ENCODE assay signal across 9 cellular contexts in the genomic region with DNA sequence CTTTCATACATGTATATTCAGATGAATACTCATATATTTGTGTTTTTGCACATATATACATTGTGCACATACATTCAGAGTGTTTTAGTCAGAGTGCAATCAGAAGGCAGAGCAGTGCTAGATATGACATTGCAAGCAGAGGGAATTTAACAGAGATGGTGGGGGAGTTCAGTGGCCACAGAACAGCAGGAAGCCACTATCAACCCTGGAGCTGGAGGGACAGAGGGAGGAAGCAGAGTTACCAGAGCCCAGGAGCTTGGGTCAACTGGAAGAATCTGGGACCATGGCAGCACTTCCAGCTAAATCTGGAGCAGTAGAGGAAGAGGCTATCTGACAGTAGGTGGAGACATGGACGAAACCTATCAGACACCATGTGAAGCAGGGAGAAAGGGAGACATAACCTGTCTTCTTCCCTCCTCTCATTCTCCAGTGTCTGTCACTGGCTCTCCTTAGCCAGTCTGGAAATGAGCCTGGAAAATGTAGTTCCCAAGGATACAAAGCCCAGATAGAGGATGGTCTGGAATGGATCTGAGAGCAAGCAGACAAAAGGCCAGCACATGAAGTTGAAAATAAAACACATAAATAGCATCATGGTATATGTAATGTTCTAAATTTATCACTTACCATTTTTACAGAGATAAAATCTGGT. TPM values are rescaled to one million over a fixed set of nuclear protein-coding genes. Genes with fewer than 3 reads are reported as not detected.
DNase-seq lines count a peak whose midpoint lies in the region; ATAC-seq and TF ChIP-seq lines count a peak whose summit lies in the region.
"Had no signal": no experiment of that assay in that cellular context is flagged by ENCODE, and none has a peak within 500 bp of the region (broad histone marks: within the 10 kb centered on the region; RNA-seq: fewer than 3 reads in every experiment).

No MANE protein-coding gene starts in this region.

- peak in 1 of 9 donors; percentile 12 for TF ChIP-seq CTCF in heart right ventricle (IDR thresholded peaks at IDR 0.05)

- peak overlapping the region; percentile 71 for H3K4me3 Mint-ChIP-seq in T-helper 2 cell treated with Interferon-gamma antibody and Interleukin-4, amounts not matched to agents 5 μg/mL and 100 μg/mL, for 36 hours
- peak overlapping the region; percentile 79 for H3K4me3 Mint-ChIP-seq in stimulated activated memory B cell treated with anti-CD40 and anti-IgM and Interleukin-4, amounts not matched to agents 10 μg/mL and 1 μg/mL and 100 μg/mL, for 72 hours

- intact Hi-C loops in heart right ventricle (cut with DNase I): loop anchor here in 1 of 10 donors (5.0 kb wide), 1 partner anchor 74 kb away; a partner anchor contains a TSS

- H3K27me3 Mint-ChIP-seq in T-helper 2 cell treated with Interferon-gamma antibody and Interleukin-4, amounts not matched to agents 5 μg/mL and 100 μg/mL, for 36 hours (ENCODE audit: low read depth): peaks cover 10% of the 10 kb centered on the region
- no peaks in the 10 kb centered on the region for H3K27me3 Mint-ChIP-seq in stimulated activated memory B cell treated with anti-CD40 and anti-IgM and Interleukin-4, amounts not matched to agents 10 μg/mL and 1 μg/mL and 100 μg/mL, for 72 hours

- H3K27ac Mint-ChIP-seq in T-helper 2 cell treated with Interferon-gamma antibody and Interleukin-4, amounts not matched to agents 5 μg/mL and 100 μg/mL, for 36 hours: peak overlapping the region; percentile 72
- peak overlapping the region; percentile 97 for H3K27ac Mint-ChIP-seq in stimulated activated memory B cell treated with anti-CD40 and anti-IgM and Interleukin-4, amounts not matched to agents 10 μg/mL and 1 μg/mL and 100 μg/mL, for 72 hours

- in situ Hi-C loops in KBM-7 (cut with MboI; ENCODE audit: low pct_unique_long_range_greater_than_20kb, low sequenced_read_pairs): no loop called here

- no peaks in the 10 kb centered on the region for H3K9me3 ChIP-seq in heart right ventricle
- H3K9me3 ChIP-seq: thyroid gland had no signal

- peak; percentile 27 for DNase-seq in KBM-7
- DNase-seq in T-helper 2 cell treated with Interferon-gamma antibody and Interleukin-4, amounts not matched to agents 5 μg/mL and 100 μg/mL, for 36 hours (ENCODE audit: low spot score): no peak
- DNase-seq in heart right ventricle: peak in 1 of 2 donors; percentile 44
- no peak for DNase-seq in NK-92 (lab: John Stamatoyannopoulos, UW; ENCODE audit: unreplicated experiment)
- DNase-seq: NCI-H2029, thyroid gland had no signal

- H3K27ac ChIP-seq in heart right ventricle: peak overlapping the region; percentile 73 to 92 (median 84)
- H3K27ac ChIP-seq: thyroid gland had no signal

- no peaks in the 10 kb centered on the region for H3K36me3 ChIP-seq in heart right ventricle
- H3K36me3 ChIP-seq: thyroid gland had no signal

- 29 to 32% methylated on average over 1 of the region's 1 CpG for WGBS in heart right ventricle, 2 donors

- no peaks in the 10 kb centered on the region for H3K9me3 Mint-ChIP-seq in T-helper 2 cell treated with Interferon-gamma antibody and Interleukin-4, amounts not matched to agents 5 μg/mL and 100 μg/mL, for 36 hours
- H3K9me3 Mint-ChIP-seq in stimulated activated memory B cell treated with anti-CD40 and anti-IgM and Interleukin-4, amounts not matched to agents 10 μg/mL and 1 μg/mL and 100 μg/mL, for 72 hours: no peaks in the 10 kb centered on the region

- no peak overlapping the region for H3K4me3 ChIP-seq in heart right ventricle
- H3K4me3 ChIP-seq: thyroid gland had no signal

- no peaks in the 10 kb centered on the region for H3K36me3 Mint-ChIP-seq in T-helper 2 cell treated with Interferon-gamma antibody and Interleukin-4, amounts not matched to agents 5 μg/mL and 100 μg/mL, for 36 hours (ENCODE audit: low read depth)
- H3K36me3 Mint-ChIP-seq in stimulated activated memory B cell treated with anti-CD40 and anti-IgM and Interleukin-4, amounts not matched to agents 10 μg/mL and 1 μg/mL and 100 μg/mL, for 72 hours: peaks cover 4% of the 10 kb centered on the region

- H3K27me3 ChIP-seq in heart right ventricle: no peaks in the 10 kb centered on the region
- H3K27me3 ChIP-seq: thyroid gland had no signal

- H3K4me1 ChIP-seq in heart right ventricle: peaks cover 0 to 44% (median 28%) of the 10 kb centered on the region in 9 donors
- H3K4me1 ChIP-seq: thyroid gland had no signal

- peak; percentile 71 to 94 (median 88) for ATAC-seq in heart right ventricle
- ATAC-seq in stimulated activated memory B cell treated with anti-CD40 and anti-IgM and Interleukin-4, amounts not matched to agents 10 μg/mL and 1 μg/mL and 100 μg/mL, for 72 hours: no peak
- ATAC-seq in GM21381 (IDR thresholded peaks at IDR 0.05; ENCODE audit: unreplicated experiment): no peak
- ATAC-seq in HG02885 (IDR thresholded peaks at IDR 0.05; ENCODE audit: poor library complexity, unreplicated experiment): no peak

- peaks cover 57% of the 10 kb centered on the region for H3K4me1 Mint-ChIP-seq in T-helper 2 cell treated with Interferon-gamma antibody and Interleukin-4, amounts not matched to agents 5 μg/mL and 100 μg/mL, for 36 hours (ENCODE audit: low read depth)
- peaks cover 92% of the 10 kb centered on the region for H3K4me1 Mint-ChIP-seq in stimulated activated memory B cell treated with anti-CD40 and anti-IgM and Interleukin-4, amounts not matched to agents 10 μg/mL and 1 μg/mL and 100 μg/mL, for 72 hours

RNA-seq across cellular contexts. Expression of a gene that starts 33.6 kb away (rescaled TPM):
- total RNA-seq in heart right ventricle: 10 to 100 TPM; 12.3 to 21.3 (median 17.6) TPM
- polyA plus RNA-seq in heart right ventricle: 10 to 100 TPM in 1 of 2 donors, 1 to 10 TPM in 1; 7.1 to 11.9 TPM

Comparison
In these comparisons a context has a peak if more than half of its experiments do, and no peak if none do; other contexts are left out.
1. ATAC-seq: peak in heart right ventricle (8 of 8); none in stimulated activated memory B cell treated with anti-CD40 and anti-IgM and Interleukin-4, amounts not matched to agents 10 μg/mL and 1 μg/mL and 100 μg/mL, for 72 hours (single experiment), GM21381 (single experiment) and HG02885 (single experiment).